ENCODE assay signal across 7 cellular contexts in genomic region chr2:237967463-237967871, GRCh38. TPM values are rescaled to one million over a fixed set of nuclear protein-coding genes. Genes with fewer than 3 reads are reported as not detected.
DNase-seq lines count a peak whose midpoint lies in the region; ATAC-seq and TF ChIP-seq lines count a peak whose summit lies in the region.

No MANE protein-coding gene starts in this region.

- TF ChIP-seq EP300 in stomach (IDR thresholded peaks at IDR 0.05), result no peak

- ATAC-seq in GM19324 (IDR thresholded peaks at IDR 0.05; ENCODE audit: low FRiP score, unreplicated experiment) (peak; percentile 1), left colon (peak; percentile 8), GM18519 (IDR thresholded peaks at IDR 0.05; ENCODE audit: low FRiP score, unreplicated experiment) (no peak)

- DNase-seq in NT2/D1 (ENCODE audit: low read depth, low spot score), result no peak
- DNase-seq in caudate nucleus (lab: John Stamatoyannopoulos, UW), result peak in 1 of 61 donors; percentile 28
- DNase-seq in left colon, result peak; percentile 30 to 51
- peak; percentile 30 for DNase-seq in stomach
- no peak for DNase-seq in posterior vena cava (ENCODE audit: low spot score)

- peaks cover 19% of the 10 kb centered on the region for H3K9me3 ChIP-seq in NT2/D1 (ENCODE audit: insufficient read depth, low read length)
- H3K9me3 ChIP-seq in stomach, result peaks cover 0 to 11% (median 7%) of the 10 kb centered on the region in 4 donors

- TF ChIP-seq POLR2A in stomach (IDR thresholded peaks at IDR 0.05), result no peak

- TF ChIP-seq CTCF in stomach (IDR thresholded peaks at IDR 0.05), result no peak

- intact Hi-C loops in left colon (cut with DNase I, micrococcal nuclease) (no loop called here), stomach (cut with DNase I; ENCODE audit: low total_unique reads) (no loop called here), posterior vena cava (cut with DNase I) (no loop called here)

- H3K4me1 ChIP-seq in NT2/D1 (ENCODE audit: insufficient read depth, insufficient read length) (peaks cover 7% of the 10 kb centered on the region), stomach (peaks cover 25 to 44% (median 39%) of the 10 kb centered on the region in 4 donors)

- 0 to 2% (median 0%) methylated on average over 18 to 30 of the region's 30 CpGs for WGBS in stomach, 5 donors

- H3K9ac ChIP-seq in NT2/D1 (ENCODE audit: insufficient read length, low read depth), result peak overlapping the region; percentile 93

- H3K36me3 ChIP-seq in NT2/D1 (ENCODE audit: insufficient read depth, insufficient read length, low read length) (peaks cover 7% of the 10 kb centered on the region), stomach (no peaks in the 10 kb centered on the region)

- H3K27me3 ChIP-seq in NT2/D1 (ENCODE audit: insufficient read depth, insufficient read length) (peaks cover 34% of the 10 kb centered on the region), stomach (no peaks in the 10 kb centered on the region)

- peak overlapping the region; percentile 28 for H3K27ac ChIP-seq in caudate nucleus (ENCODE audit: low read depth, low read length)
- H3K27ac ChIP-seq in stomach, result peak overlapping the region; percentile 64 to 85 (median 80)

- H3K4me3 ChIP-seq in NT2/D1 (ENCODE audit: insufficient read length, low read depth) (peak overlapping the region; percentile 83), stomach (peak overlapping the region; percentile 72 to 94 (median 84))

RNA-seq across cellular contexts. Expression of gene UBE2F, which starts 0.7 kb away (rescaled TPM):
- total RNA-seq in left colon (10 to 100 TPM; 50.8 to 52.9 TPM), stomach (10 to 100 TPM in 3 of 5 donors, 1 to 10 TPM in 1, not detected in 1; 6.4 to 87.0 (median 28.8) TPM), posterior vena cava (10 to 100 TPM; 49.5 to 49.9 TPM)
- 10 to 100 TPM; 44.9 to 63.1 (median 60.2) TPM for polyA plus RNA-seq in stomach

Comparison
In these comparisons a context has a peak if more than half of its experiments do, and no peak if none do; other contexts are left out.
1. DNase-seq: peak in left colon (2 of 2) and stomach (single experiment); none in NT2/D1 (single experiment) and posterior vena cava (single experiment).